1 cellular context compared by ENCODE assay signal in the genomic region with DNA sequence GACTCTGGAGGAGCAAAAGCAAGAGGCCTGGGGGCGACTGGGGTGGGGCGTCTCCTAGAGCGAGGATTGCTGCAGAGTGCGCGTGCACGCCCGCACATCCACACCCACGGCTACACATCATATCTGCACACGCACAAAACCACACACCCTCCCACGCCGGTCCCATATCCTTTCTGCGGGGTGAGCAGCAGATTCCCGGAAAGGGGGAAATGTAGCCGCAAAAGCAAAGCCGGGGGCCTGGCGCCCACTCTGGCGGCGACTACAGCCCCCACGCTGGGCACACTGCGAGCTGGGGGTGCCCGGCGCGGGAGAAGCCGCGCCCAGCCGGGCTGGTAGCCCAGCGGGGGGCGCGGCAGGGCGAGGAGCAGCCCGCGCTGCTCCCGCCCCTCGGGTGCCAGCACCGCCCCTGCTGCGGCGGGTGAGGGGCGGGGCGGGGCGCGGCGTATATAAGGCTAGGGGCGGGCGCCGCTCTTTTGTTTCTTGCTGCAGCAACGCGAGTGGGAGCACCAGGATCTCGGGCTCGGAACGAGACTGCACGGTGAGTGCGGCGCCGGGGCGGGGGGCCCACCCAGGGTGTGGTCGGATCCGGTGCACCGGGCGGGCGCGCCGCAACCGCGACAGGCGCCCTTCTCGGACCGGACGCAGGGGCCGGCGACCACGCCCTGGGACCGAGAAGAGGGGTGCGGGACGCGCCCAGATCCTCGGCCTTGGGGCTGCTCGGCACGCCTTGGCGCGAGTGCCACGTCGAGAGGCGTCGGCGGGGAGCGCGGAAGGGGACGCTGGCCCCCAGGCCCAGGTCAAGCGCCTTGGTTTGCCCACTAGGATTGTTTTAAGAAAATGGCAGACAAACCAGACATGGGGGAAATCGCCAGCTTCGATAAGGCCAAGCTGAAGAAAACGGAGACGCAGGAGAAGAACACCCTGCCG.
TF ChIP-seq lines count a peak whose summit lies in the region.

TSS of gene TMSB10 (plus strand) at position 476 of the 927 bp plus-strand sequence.

TF ChIP-seq in K562, 482 proteins besides CTCF, POLR2A, EP300 and RAD21 (continued from another document and continues in another):
- TF ChIP-seq, protein P1, sequence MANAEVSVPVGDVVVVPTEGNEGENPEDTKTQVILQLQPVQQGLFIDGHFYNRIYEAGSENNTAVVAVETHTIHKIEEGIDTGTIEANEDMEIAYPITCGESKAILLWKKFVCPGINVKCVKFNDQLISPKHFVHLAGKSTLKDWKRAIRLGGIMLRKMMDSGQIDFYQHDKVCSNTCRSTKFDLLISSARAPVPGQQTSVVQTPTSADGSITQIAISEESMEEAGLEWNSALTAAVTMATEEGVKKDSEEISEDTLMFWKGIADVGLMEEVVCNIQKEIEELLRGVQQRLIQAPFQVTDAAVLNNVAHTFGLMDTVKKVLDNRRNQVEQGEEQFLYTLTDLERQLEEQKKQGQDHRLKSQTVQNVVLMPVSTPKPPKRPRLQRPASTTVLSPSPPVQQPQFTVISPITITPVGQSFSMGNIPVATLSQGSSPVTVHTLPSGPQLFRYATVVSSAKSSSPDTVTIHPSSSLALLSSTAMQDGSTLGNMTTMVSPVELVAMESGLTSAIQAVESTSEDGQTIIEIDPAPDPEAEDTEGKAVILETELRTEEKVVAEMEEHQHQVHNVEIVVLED (CRISPR knock-in tag; IDR thresholded peaks at IDR 0.05) = peak; percentile 39
- TF ChIP-seq HNRNPL (IDR thresholded peaks at IDR 0.05; ENCODE audit: low read depth, low read length) = peak; percentile 95
- no peak for TF ChIP-seq SIX5 (IDR thresholded peaks at IDR 0.05; ENCODE audit: borderline replicate concordance in 1 of 2, insufficient read depth in 1 of 2, low read depth in 1 of 2, low read length in 2 of 2)
- 0 out of 2 replicates have a peak, but pooled peaks have one; percentile 56 for TF ChIP-seq ZNF197 (CRISPR knock-in tag; IDR thresholded peaks at IDR 0.05; ENCODE audit: low read depth)
- no peak for TF ChIP-seq ZNF217 (CRISPR knock-in tag; IDR thresholded peaks at IDR 0.05)
- no peak for TF ChIP-seq ZNF12 (CRISPR knock-in tag; IDR thresholded peaks at IDR 0.05)
- TF ChIP-seq RBM15 (IDR thresholded peaks at IDR 0.05; ENCODE audit: insufficient read depth, low read length) = no peak
- TF ChIP-seq ZBTB9 (CRISPR knock-in tag; IDR thresholded peaks at IDR 0.05) = peak; percentile 40; the same call in 1 of the 2 replicates
- TF ChIP-seq, protein P2, sequence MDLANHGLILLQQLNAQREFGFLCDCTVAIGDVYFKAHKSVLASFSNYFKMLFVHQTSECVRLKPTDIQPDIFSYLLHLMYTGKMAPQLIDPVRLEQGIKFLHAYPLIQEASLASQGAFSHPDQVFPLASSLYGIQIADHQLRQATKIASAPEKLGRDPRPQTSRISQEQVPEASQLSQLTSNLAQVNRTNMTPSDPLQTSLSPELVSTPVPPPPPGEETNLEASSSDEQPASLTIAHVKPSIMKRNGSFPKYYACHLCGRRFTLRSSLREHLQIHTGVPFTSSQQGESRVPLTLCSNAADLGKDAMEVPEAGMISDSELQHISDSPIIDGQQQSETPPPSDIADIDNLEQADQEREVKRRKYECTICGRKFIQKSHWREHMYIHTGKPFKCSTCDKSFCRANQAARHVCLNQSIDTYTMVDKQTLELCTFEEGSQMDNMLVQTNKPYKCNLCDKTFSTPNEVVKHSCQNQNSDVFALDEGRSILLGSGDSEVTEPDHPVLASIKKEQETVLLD (IDR thresholded peaks at IDR 0.05) = peak; percentile 61
- TF ChIP-seq E2F1 (CRISPR knock-in tag; IDR thresholded peaks at IDR 0.05) = 0 out of 2 replicates have a peak, but pooled peaks have one; percentile 14
- TF ChIP-seq CTBP1 (IDR thresholded peaks at IDR 0.05; ENCODE audit: borderline replicate concordance) = peak; percentile 76; the same call in 1 of the 2 replicates
- no peak for TF ChIP-seq TOE1 (IDR thresholded peaks at IDR 0.05; ENCODE audit: borderline replicate concordance)
- no peak for TF ChIP-seq TOE1 (CRISPR knock-in tag; IDR thresholded peaks at IDR 0.05; ENCODE audit: borderline replicate concordance, low read depth)
- no peak for TF ChIP-seq KLF13 (tag; IDR thresholded peaks at IDR 0.05; ENCODE audit: borderline replicate concordance, low read depth)
- TF ChIP-seq, protein P3, sequence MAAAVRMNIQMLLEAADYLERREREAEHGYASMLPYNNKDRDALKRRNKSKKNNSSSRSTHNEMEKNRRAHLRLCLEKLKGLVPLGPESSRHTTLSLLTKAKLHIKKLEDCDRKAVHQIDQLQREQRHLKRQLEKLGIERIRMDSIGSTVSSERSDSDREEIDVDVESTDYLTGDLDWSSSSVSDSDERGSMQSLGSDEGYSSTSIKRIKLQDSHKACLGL (CRISPR knock-in tag; IDR thresholded peaks at IDR 0.05; ENCODE audit: borderline replicate concordance, poor library complexity, severe bottlenecking) = no peak
- TF ChIP-seq, protein P4, sequence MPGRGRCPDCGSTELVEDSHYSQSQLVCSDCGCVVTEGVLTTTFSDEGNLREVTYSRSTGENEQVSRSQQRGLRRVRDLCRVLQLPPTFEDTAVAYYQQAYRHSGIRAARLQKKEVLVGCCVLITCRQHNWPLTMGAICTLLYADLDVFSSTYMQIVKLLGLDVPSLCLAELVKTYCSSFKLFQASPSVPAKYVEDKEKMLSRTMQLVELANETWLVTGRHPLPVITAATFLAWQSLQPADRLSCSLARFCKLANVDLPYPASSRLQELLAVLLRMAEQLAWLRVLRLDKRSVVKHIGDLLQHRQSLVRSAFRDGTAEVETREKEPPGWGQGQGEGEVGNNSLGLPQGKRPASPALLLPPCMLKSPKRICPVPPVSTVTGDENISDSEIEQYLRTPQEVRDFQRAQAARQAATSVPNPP (IDR thresholded peaks at IDR 0.05; ENCODE audit: borderline replicate concordance, insufficient read depth, insufficient read length) = no peak
- TF ChIP-seq NONO (IDR thresholded peaks at IDR 0.05; ENCODE audit: low read depth in 2 of 2, low read length in 1 of 2) = peak; percentile 20 to 99
- TF ChIP-seq, protein P5, sequence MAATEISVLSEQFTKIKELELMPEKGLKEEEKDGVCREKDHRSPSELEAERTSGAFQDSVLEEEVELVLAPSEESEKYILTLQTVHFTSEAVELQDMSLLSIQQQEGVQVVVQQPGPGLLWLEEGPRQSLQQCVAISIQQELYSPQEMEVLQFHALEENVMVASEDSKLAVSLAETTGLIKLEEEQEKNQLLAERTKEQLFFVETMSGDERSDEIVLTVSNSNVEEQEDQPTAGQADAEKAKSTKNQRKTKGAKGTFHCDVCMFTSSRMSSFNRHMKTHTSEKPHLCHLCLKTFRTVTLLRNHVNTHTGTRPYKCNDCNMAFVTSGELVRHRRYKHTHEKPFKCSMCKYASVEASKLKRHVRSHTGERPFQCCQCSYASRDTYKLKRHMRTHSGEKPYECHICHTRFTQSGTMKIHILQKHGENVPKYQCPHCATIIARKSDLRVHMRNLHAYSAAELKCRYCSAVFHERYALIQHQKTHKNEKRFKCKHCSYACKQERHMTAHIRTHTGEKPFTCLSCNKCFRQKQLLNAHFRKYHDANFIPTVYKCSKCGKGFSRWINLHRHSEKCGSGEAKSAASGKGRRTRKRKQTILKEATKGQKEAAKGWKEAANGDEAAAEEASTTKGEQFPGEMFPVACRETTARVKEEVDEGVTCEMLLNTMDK (IDR thresholded peaks at IDR 0.05; ENCODE audit: borderline replicate concordance, insufficient read depth, low read depth, low read length, poor library complexity, severe bottlenecking) = no peak
- no peak for TF ChIP-seq BACH1 (tag; IDR thresholded peaks at IDR 0.05)
- TF ChIP-seq CHCHD3 (CRISPR knock-in tag; IDR thresholded peaks at IDR 0.05) = no peak
- TF ChIP-seq KHSRP (IDR thresholded peaks at IDR 0.05) = no peak
- no peak for TF ChIP-seq ZNF174 (CRISPR knock-in tag; IDR thresholded peaks at IDR 0.05)
- peak in 1 of 2 experiments; percentile 57; a peak in 2 of 4 replicates for TF ChIP-seq MLLT1 (IDR thresholded peaks at IDR 0.05)
- TF ChIP-seq ZNF551 (CRISPR knock-in tag; IDR thresholded peaks at IDR 0.05) = no peak
- TF ChIP-seq, protein P6, sequence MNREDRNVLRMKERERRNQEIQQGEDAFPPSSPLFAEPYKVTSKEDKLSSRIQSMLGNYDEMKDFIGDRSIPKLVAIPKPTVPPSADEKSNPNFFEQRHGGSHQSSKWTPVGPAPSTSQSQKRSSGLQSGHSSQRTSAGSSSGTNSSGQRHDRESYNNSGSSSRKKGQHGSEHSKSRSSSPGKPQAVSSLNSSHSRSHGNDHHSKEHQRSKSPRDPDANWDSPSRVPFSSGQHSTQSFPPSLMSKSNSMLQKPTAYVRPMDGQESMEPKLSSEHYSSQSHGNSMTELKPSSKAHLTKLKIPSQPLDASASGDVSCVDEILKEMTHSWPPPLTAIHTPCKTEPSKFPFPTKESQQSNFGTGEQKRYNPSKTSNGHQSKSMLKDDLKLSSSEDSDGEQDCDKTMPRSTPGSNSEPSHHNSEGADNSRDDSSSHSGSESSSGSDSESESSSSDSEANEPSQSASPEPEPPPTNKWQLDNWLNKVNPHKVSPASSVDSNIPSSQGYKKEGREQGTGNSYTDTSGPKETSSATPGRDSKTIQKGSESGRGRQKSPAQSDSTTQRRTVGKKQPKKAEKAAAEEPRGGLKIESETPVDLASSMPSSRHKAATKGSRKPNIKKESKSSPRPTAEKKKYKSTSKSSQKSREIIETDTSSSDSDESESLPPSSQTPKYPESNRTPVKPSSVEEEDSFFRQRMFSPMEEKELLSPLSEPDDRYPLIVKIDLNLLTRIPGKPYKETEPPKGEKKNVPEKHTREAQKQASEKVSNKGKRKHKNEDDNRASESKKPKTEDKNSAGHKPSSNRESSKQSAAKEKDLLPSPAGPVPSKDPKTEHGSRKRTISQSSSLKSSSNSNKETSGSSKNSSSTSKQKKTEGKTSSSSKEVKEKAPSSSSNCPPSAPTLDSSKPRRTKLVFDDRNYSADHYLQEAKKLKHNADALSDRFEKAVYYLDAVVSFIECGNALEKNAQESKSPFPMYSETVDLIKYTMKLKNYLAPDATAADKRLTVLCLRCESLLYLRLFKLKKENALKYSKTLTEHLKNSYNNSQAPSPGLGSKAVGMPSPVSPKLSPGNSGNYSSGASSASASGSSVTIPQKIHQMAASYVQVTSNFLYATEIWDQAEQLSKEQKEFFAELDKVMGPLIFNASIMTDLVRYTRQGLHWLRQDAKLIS (CRISPR knock-in tag; IDR thresholded peaks at IDR 0.05) = peak; percentile 96
- TF ChIP-seq, protein P7, sequence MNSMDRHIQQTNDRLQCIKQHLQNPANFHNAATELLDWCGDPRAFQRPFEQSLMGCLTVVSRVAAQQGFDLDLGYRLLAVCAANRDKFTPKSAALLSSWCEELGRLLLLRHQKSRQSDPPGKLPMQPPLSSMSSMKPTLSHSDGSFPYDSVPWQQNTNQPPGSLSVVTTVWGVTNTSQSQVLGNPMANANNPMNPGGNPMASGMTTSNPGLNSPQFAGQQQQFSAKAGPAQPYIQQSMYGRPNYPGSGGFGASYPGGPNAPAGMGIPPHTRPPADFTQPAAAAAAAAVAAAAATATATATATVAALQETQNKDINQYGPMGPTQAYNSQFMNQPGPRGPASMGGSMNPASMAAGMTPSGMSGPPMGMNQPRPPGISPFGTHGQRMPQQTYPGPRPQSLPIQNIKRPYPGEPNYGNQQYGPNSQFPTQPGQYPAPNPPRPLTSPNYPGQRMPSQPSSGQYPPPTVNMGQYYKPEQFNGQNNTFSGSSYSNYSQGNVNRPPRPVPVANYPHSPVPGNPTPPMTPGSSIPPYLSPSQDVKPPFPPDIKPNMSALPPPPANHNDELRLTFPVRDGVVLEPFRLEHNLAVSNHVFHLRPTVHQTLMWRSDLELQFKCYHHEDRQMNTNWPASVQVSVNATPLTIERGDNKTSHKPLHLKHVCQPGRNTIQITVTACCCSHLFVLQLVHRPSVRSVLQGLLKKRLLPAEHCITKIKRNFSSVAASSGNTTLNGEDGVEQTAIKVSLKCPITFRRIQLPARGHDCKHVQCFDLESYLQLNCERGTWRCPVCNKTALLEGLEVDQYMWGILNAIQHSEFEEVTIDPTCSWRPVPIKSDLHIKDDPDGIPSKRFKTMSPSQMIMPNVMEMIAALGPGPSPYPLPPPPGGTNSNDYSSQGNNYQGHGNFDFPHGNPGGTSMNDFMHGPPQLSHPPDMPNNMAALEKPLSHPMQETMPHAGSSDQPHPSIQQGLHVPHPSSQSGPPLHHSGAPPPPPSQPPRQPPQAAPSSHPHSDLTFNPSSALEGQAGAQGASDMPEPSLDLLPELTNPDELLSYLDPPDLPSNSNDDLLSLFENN (IDR thresholded peaks at IDR 0.05; ENCODE audit: low read depth in 2 of 2, low read length in 2 of 2) = peak in 1 of 2 experiments; percentile 60; a peak in 1 of 4 replicates
- TF ChIP-seq, protein P8, sequence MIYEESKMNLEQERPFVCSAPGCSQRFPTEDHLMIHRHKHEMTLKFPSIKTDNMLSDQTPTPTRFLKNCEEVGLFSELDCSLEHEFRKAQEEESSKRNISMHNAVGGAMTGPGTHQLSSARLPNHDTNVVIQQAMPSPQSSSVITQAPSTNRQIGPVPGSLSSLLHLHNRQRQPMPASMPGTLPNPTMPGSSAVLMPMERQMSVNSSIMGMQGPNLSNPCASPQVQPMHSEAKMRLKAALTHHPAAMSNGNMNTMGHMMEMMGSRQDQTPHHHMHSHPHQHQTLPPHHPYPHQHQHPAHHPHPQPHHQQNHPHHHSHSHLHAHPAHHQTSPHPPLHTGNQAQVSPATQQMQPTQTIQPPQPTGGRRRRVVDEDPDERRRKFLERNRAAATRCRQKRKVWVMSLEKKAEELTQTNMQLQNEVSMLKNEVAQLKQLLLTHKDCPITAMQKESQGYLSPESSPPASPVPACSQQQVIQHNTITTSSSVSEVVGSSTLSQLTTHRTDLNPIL (CRISPR knock-in tag; IDR thresholded peaks at IDR 0.05) = no peak
- no peak for TF ChIP-seq KLF10 (CRISPR knock-in tag; IDR thresholded peaks at IDR 0.05)
- TF ChIP-seq ZNF175 (CRISPR knock-in tag; IDR thresholded peaks at IDR 0.05; ENCODE audit: low read depth) = 0 out of 2 replicates have a peak, but pooled peaks have one; percentile 17
- no peak for TF ChIP-seq ZSCAN29 (IDR thresholded peaks at IDR 0.05)
